6 cellular contexts compared by ENCODE assay signal in genomic region chr5:181189363-181189961, GRCh38. TPM values are rescaled to one million over a fixed set of nuclear protein-coding genes. Genes with fewer than 3 reads are reported as not detected.
DNase-seq lines count a peak whose midpoint lies in the region; ATAC-seq and TF ChIP-seq lines count a peak whose summit lies in the region.

No MANE protein-coding gene starts in this region.

- DNase-seq in DND-41 (peak; percentile 57), HuH-7 (ENCODE audit: low spot score) (no peak)
- DNase-seq in activated CD4-positive, alpha-beta memory T cell treated with anti-CD3 and anti-CD28 coated beads for 36 hours: peak; percentile 83

- no peaks in the 10 kb centered on the region for H3K27me3 ChIP-seq in DND-41 (ENCODE audit: insufficient read depth, low read length, poor library complexity)
- peaks cover 33% of the 10 kb centered on the region for H3K27me3 ChIP-seq in iPS-15b (ENCODE audit: control insufficient read depth, insufficient read depth, low read length)
- H3K27me3 ChIP-seq in stomach smooth muscle (ENCODE audit: control insufficient read depth in 1 of 2, insufficient read depth in 2 of 2, low read length in 2 of 2): no peaks in the 10 kb centered on the region

- ATAC-seq in DND-41 (ENCODE audit: insufficient read depth, low read depth) (peak; percentile 18), HG03439 (IDR thresholded peaks at IDR 0.05; ENCODE audit: unreplicated experiment) (no peak)

- H3K9me3 ChIP-seq in DND-41 (ENCODE audit: insufficient read depth, low read length, severe bottlenecking): no peaks in the 10 kb centered on the region
- no peaks in the 10 kb centered on the region for H3K9me3 ChIP-seq in iPS-15b (ENCODE audit: control insufficient read depth, insufficient read depth, low read length)
- no peaks in the 10 kb centered on the region for H3K9me3 ChIP-seq in stomach smooth muscle (ENCODE audit: control insufficient read depth in 2 of 2, low read length in 2 of 2)

- H3K9ac ChIP-seq in DND-41 (ENCODE audit: low read depth, low read length) (peak overlapping the region; percentile 85), iPS-15b (ENCODE audit: low read depth, low read length) (no peak overlapping the region), stomach smooth muscle (ENCODE audit: low read length in 2 of 2) (peak overlapping the region; percentile 69 to 80)

- H3K27ac Mint-ChIP-seq in activated CD4-positive, alpha-beta memory T cell treated with anti-CD3 and anti-CD28 coated beads for 36 hours: peak overlapping the region; percentile 87

- H3K27ac ChIP-seq in DND-41 (ENCODE audit: low read length): peak overlapping the region; percentile 90
- H3K27ac ChIP-seq in stomach smooth muscle (ENCODE audit: low read length): peak overlapping the region; percentile 74

- no peak for TF ChIP-seq CTCF in DND-41 (IDR thresholded peaks at IDR 0.05; ENCODE audit: borderline replicate concordance, extremely low read depth, low read length, poor library complexity, severe bottlenecking)

- H3K4me3 Mint-ChIP-seq in activated CD4-positive, alpha-beta memory T cell treated with anti-CD3 and anti-CD28 coated beads for 36 hours: peak overlapping the region; percentile 80

- H3K4me1 Mint-ChIP-seq in activated CD4-positive, alpha-beta memory T cell treated with anti-CD3 and anti-CD28 coated beads for 36 hours (ENCODE audit: low read depth): peaks cover 42% of the 10 kb centered on the region

- CTCF ChIA-PET in activated CD4-positive, alpha-beta memory T cell treated with anti-CD3 and anti-CD28 coated beads for 36 hours (lab: Charles Lee): interaction anchor here (0.6 to 2.8 kb wide), 9 partner anchors 18 to 72 kb away, joined by 3 to 30 read pairs (median 4); partner anchors contain the start of gene TRIM41

- H3K79me2 ChIP-seq in DND-41 (ENCODE audit: insufficient read depth, low read length): peaks cover 9% of the 10 kb centered on the region

- peaks cover 11% of the 10 kb centered on the region for H3K27me3 Mint-ChIP-seq in activated CD4-positive, alpha-beta memory T cell treated with anti-CD3 and anti-CD28 coated beads for 36 hours

- H3K9me3 Mint-ChIP-seq in activated CD4-positive, alpha-beta memory T cell treated with anti-CD3 and anti-CD28 coated beads for 36 hours: peaks cover 6% of the 10 kb centered on the region

- H3K36me3 Mint-ChIP-seq in activated CD4-positive, alpha-beta memory T cell treated with anti-CD3 and anti-CD28 coated beads for 36 hours: peaks cover 14% of the 10 kb centered on the region

- no peaks in the 10 kb centered on the region for H4K20me1 ChIP-seq in DND-41 (ENCODE audit: insufficient read depth, low read length)

- peak overlapping the region; percentile 100 for H3K4me2 ChIP-seq in DND-41 (ENCODE audit: insufficient read depth, low read length)

- POLR2A ChIA-PET in activated CD4-positive, alpha-beta memory T cell treated with anti-CD3 and anti-CD28 coated beads for 36 hours (lab: Charles Lee): interaction anchor here (0.7 to 4.2 kb wide), 15 partner anchors 9 to 72 kb away, joined by 3 to 37 read pairs (median 4); partner anchors contain the start of genes RACK1, TRIM52 and TRIM7

- H3K4me1 ChIP-seq in DND-41 (ENCODE audit: insufficient read depth, low read length) (peaks cover 50% of the 10 kb centered on the region), iPS-15b (ENCODE audit: control insufficient read depth, insufficient read depth, low read length) (no peaks in the 10 kb centered on the region), stomach smooth muscle (ENCODE audit: control insufficient read depth, insufficient read depth, low read length) (peaks cover 33% of the 10 kb centered on the region)

- intact Hi-C loops in activated CD4-positive, alpha-beta memory T cell treated with anti-CD3 and anti-CD28 coated beads for 36 hours (cut with micrococcal nuclease): loop anchor here (1.0 to 2.0 kb wide), 3 partner anchors 17 to 33 kb away; no protein-coding TSS in a partner anchor

- no peaks in the 10 kb centered on the region; the same call in 1 of the 2 replicates for H3K36me3 ChIP-seq in DND-41 (ENCODE audit: insufficient read depth, low read length)
- H3K36me3 ChIP-seq in iPS-15b (ENCODE audit: control insufficient read depth, insufficient read depth, low read length): no peaks in the 10 kb centered on the region
- H3K36me3 ChIP-seq in stomach smooth muscle (ENCODE audit: control insufficient read depth in 2 of 2, insufficient read depth in 2 of 2, low read length in 2 of 2): no peaks in the 10 kb centered on the region

- peak overlapping the region; percentile 81 to 92 for H3K4me3 ChIP-seq in DND-41 (ENCODE audit: low read depth in 1 of 2, low read length in 2 of 2)
- H3K4me3 ChIP-seq in iPS-15b (ENCODE audit: low read depth, low read length): peak overlapping the region; percentile 95
- H3K4me3 ChIP-seq in stomach smooth muscle (ENCODE audit: low read length in 2 of 2): peak overlapping the region; percentile 97 to 98

- H2AFZ ChIP-seq in DND-41 (ENCODE audit: low read depth, low read length): peak overlapping the region; percentile 94

RNA-seq across cellular contexts. Expression of gene TRIM7, which starts 15.5 kb away (rescaled TPM):
- total RNA-seq in activated CD4-positive, alpha-beta memory T cell treated with anti-CD3 and anti-CD28 coated beads for 36 hours: 1 to 10 TPM; 2.9 to 3.5 TPM

RNA-seq across cellular contexts. Expression of gene TRIM41, which starts 33.6 kb away (rescaled TPM):
- total RNA-seq in activated CD4-positive, alpha-beta memory T cell treated with anti-CD3 and anti-CD28 coated beads for 36 hours: 10 to 100 TPM; 35.3 to 36.4 TPM

RNA-seq across cellular contexts. Expression of gene OR2V2, which starts 42.1 kb away (rescaled TPM):
- total RNA-seq in activated CD4-positive, alpha-beta memory T cell treated with anti-CD3 and anti-CD28 coated beads for 36 hours: not detected

RNA-seq across cellular contexts. Expression of gene RACK1, which starts 54.2 kb away (rescaled TPM):
- total RNA-seq in activated CD4-positive, alpha-beta memory T cell treated with anti-CD3 and anti-CD28 coated beads for 36 hours: 1,000 to 10,000 TPM; 2,635 to 2,697 TPM

RNA-seq across cellular contexts. Expression of gene OR2V1, which starts 58.5 kb away (rescaled TPM):
- not detected for total RNA-seq in activated CD4-positive, alpha-beta memory T cell treated with anti-CD3 and anti-CD28 coated beads for 36 hours
